8 cellular contexts compared by ENCODE assay signal in the genomic region with DNA sequence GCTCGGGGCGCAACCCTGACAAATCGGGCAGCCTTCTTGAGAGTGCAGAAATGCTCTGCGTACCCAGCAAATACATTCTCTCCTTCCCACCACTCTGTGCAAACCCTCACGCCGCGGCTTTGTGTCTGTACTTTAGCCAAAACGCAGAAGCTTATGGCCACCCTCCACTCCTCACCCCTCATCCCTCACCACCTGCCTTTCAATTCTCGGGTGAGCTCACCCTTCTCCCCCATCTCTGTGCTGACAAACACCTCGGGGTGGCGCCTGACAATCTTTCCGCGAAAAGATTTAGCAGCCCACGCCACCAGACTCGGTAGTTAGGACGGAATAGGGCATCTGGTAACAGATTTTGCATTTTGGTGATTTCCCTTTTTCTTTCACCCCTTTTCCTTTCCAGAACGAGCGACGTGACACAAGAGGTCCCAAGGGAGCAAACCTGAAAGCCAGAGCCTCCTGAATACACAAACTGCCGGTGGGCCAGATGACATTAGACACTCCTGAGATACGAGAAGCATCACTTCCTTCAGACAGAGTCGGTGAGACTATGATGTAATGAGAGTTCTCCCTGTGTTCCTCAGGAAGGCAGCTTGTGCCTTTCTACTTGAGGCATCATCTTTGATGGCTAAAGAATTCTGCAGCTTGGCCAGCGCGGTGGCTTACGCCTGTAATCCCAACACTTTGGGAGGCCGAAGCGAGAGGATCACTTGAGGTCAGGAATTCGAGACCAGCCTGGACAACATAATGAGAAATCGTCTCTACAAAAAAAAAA. TPM values are rescaled to one million over a fixed set of nuclear protein-coding genes. Genes with fewer than 3 reads are reported as not detected.
A peak's percentile ranks its signal among the peaks of the same experiment; 100 is the strongest.
DNase-seq lines count a peak whose midpoint lies in the region; ATAC-seq and TF ChIP-seq lines count a peak whose summit lies in the region.

No MANE protein-coding gene starts in this region.

- no peaks in the 10 kb centered on the region for H4K20me1 ChIP-seq in fibroblast of lung (ENCODE audit: control insufficient read depth, extremely low read depth, insufficient read depth, low read length)

- H3K9ac ChIP-seq in fibroblast of lung (ENCODE audit: insufficient read depth, low read length), result peak overlapping the region; percentile 80

- H3K9me3 ChIP-seq in fibroblast of lung (ENCODE audit: control insufficient read depth, insufficient read depth, low read depth, low read length), result no peaks in the 10 kb centered on the region

- DNase-seq in Right ventricle myocardium inferior (ENCODE audit: missing footprints), result no peak
- no peak for DNase-seq in cardiac septum (ENCODE audit: low spot score)
- peak; percentile 32 for DNase-seq in NCI-H460 (ENCODE audit: extremely low read depth, low read depth)
- DNase-seq in activated T-cell treated with anti-CD3 and anti-CD28 coated beads for 4 hours, result peak; percentile 61
- peak; percentile 8 to 52 for DNase-seq in fibroblast of lung (ENCODE audit: low read depth in 2 of 2)
- no peak for DNase-seq in nephron progenitor cell
- peak; percentile 63 to 66 for DNase-seq in stimulated activated naive CD8-positive, alpha-beta T cell treated with anti-CD3 and anti-CD28 coated beads, Interleukin-15, amount 100 ng/mL, for 72 hours

- peak overlapping the region; percentile 99 for H2AFZ ChIP-seq in fibroblast of lung (ENCODE audit: low read length)

- H3K4me1 Mint-ChIP-seq in nephron progenitor cell, result peaks cover 30% of the 10 kb centered on the region
- H3K4me1 Mint-ChIP-seq in stimulated activated naive CD8-positive, alpha-beta T cell treated with anti-CD3 and anti-CD28 coated beads, Interleukin-15, amount 100 ng/mL, for 72 hours, result peaks cover 34% of the 10 kb centered on the region

- peaks cover 4% of the 10 kb centered on the region for H3K36me3 ChIP-seq in fibroblast of lung (ENCODE audit: control insufficient read depth, insufficient read depth, low read length)

- H3K79me2 ChIP-seq in fibroblast of lung (ENCODE audit: control insufficient read depth, insufficient read depth, low read length), result peaks cover 38% of the 10 kb centered on the region

- peak overlapping the region; percentile 80 for H3K27ac ChIP-seq in fibroblast of lung (ENCODE audit: insufficient read depth, low read length)

- peak overlapping the region; percentile 97 for H3K27ac Mint-ChIP-seq in nephron progenitor cell
- H3K27ac Mint-ChIP-seq in stimulated activated naive CD8-positive, alpha-beta T cell treated with anti-CD3 and anti-CD28 coated beads, Interleukin-15, amount 100 ng/mL, for 72 hours, result peak overlapping the region; percentile 92 to 97

- H3K27me3 ChIP-seq in fibroblast of lung (ENCODE audit: control insufficient read depth, insufficient read depth, low read length), result no peaks in the 10 kb centered on the region

- H3K27me3 Mint-ChIP-seq in nephron progenitor cell (ENCODE audit: low read depth, poor library complexity), result peaks cover 22% of the 10 kb centered on the region
- H3K27me3 Mint-ChIP-seq in stimulated activated naive CD8-positive, alpha-beta T cell treated with anti-CD3 and anti-CD28 coated beads, Interleukin-15, amount 100 ng/mL, for 72 hours, result no peaks in the 10 kb centered on the region

- peak overlapping the region; percentile 99 for H3K4me2 ChIP-seq in fibroblast of lung (ENCODE audit: extremely low read depth, insufficient read depth, low read length)

- peaks cover 6% of the 10 kb centered on the region for H3K4me1 ChIP-seq in fibroblast of lung (ENCODE audit: control insufficient read depth, extremely low read depth, insufficient read depth, low read length)

- H3K36me3 Mint-ChIP-seq in nephron progenitor cell (ENCODE audit: low read depth), result peaks cover 19% of the 10 kb centered on the region

- no peaks in the 10 kb centered on the region for H3K9me3 Mint-ChIP-seq in nephron progenitor cell
- no peaks in the 10 kb centered on the region for H3K9me3 Mint-ChIP-seq in stimulated activated naive CD8-positive, alpha-beta T cell treated with anti-CD3 and anti-CD28 coated beads, Interleukin-15, amount 100 ng/mL, for 72 hours

- peak overlapping the region; percentile 96 for H3K4me3 Mint-ChIP-seq in nephron progenitor cell
- H3K4me3 Mint-ChIP-seq in stimulated activated naive CD8-positive, alpha-beta T cell treated with anti-CD3 and anti-CD28 coated beads, Interleukin-15, amount 100 ng/mL, for 72 hours, result peak overlapping the region; percentile 93 to 94

- ATAC-seq in Right ventricle myocardium inferior (peak; percentile 40), HG02938 (IDR thresholded peaks at IDR 0.05; ENCODE audit: unreplicated experiment) (peak; percentile 47)
- peak; percentile 75 for ATAC-seq in stimulated activated naive CD8-positive, alpha-beta T cell treated with anti-CD3 and anti-CD28 coated beads, Interleukin-15, amount 100 ng/mL, for 72 hours

- H3K4me3 ChIP-seq in fibroblast of lung (replicated peaks in 1 of 4; ENCODE audit: control extremely low read depth in 1 of 4, insufficient read depth in 1 of 4, low read depth in 3 of 4, low read length in 4 of 4), result peak overlapping the region; percentile 82 to 97 (median 90)

- intact Hi-C loops in Right ventricle myocardium inferior (cut with DNase I), result loop anchor here (5.0 kb wide), 1 partner anchor 44 kb away; the partner anchor contains the start of genes KLLN and PTEN
- intact Hi-C loops in cardiac septum (cut with DNase I), result loop anchor here (5.0 kb wide), 1 partner anchor 44 kb away; the partner anchor contains the start of genes KLLN and PTEN

- TF ChIP-seq CTCF in fibroblast of lung (conservative IDR thresholded peaks at IDR 0.05 in 1 of 2, IDR thresholded peaks at IDR 0.05 in 1 of 2; ENCODE audit: low read depth in 1 of 2, low read length in 2 of 2) (peak in 1 of 2 donors; percentile 4), nephron progenitor cell (IDR thresholded peaks at IDR 0.05) (no peak)

RNA-seq across cellular contexts. Expression of gene ATAD1, which starts 0.7 kb away (rescaled TPM):
- total RNA-seq in Right ventricle myocardium inferior (98.2 TPM), cardiac septum (92.0 TPM), fibroblast of lung (32.1 and 34.7 TPM in 2 replicates)
- total RNA-seq in NCI-H460 (2014; rRNA removed; shearing (Covaris generic)), result 232 TPM in 2 replicates
- 111 and 158 TPM in 2 replicates for polyA plus RNA-seq in NCI-H460 (2014; cell fraction: nucleus; rRNA removed)
- 34.9 and 49.0 TPM in 2 replicates for polyA plus RNA-seq in fibroblast of lung
- polyA plus RNA-seq in fibroblast of lung (2012), result 19.3 and 30.4 TPM in 2 replicates
- polyA minus RNA-seq in fibroblast of lung (ENCODE audit: low replicate concordance), result 2.4 and 5.6 TPM in 2 replicates

RNA-seq across cellular contexts. Expression of gene KLLN, which starts 44.6 kb away (rescaled TPM):
- total RNA-seq in Right ventricle myocardium inferior (0.27 TPM), cardiac septum (0.24 TPM), fibroblast of lung (0.51 and 0.66 TPM in 2 replicates)
- total RNA-seq in NCI-H460 (2014; rRNA removed; shearing (Covaris generic)), result 1.6 and 2.1 TPM in 2 replicates
- polyA plus RNA-seq in NCI-H460 (2014; cell fraction: nucleus; rRNA removed), result 1.4 TPM in 2 replicates
- polyA plus RNA-seq in fibroblast of lung, result 0.49 and 0.54 TPM in 2 replicates
- polyA plus RNA-seq in fibroblast of lung (2012), result 0.51 and 0.65 TPM in 2 replicates
- polyA minus RNA-seq in fibroblast of lung (ENCODE audit: low replicate concordance), result 2.0 and 3.0 TPM in 2 replicates

RNA-seq across cellular contexts. Expression of gene PTEN, which starts 44.7 kb away (rescaled TPM):
- total RNA-seq in Right ventricle myocardium inferior (54.6 TPM), cardiac septum (59.5 TPM), fibroblast of lung (200 and 222 TPM in 2 replicates)
- 166 and 194 TPM in 2 replicates for total RNA-seq in NCI-H460 (2014; rRNA removed; shearing (Covaris generic))
- 50.6 and 64.0 TPM in 2 replicates for polyA plus RNA-seq in NCI-H460 (2014; cell fraction: nucleus; rRNA removed)
- 50.9 and 60.2 TPM in 2 replicates for polyA plus RNA-seq in fibroblast of lung
- polyA plus RNA-seq in fibroblast of lung (2012), result 50.8 and 60.8 TPM in 2 replicates
- polyA minus RNA-seq in fibroblast of lung (ENCODE audit: low replicate concordance), result 5.8 and 32.6 TPM in 2 replicates

Comparison
In these comparisons a context has a peak if more than half of its experiments do, and no peak if none do; other contexts are left out.
1. DNase-seq: peak in NCI-H460 (single experiment), activated T-cell treated with anti-CD3 and anti-CD28 coated beads for 4 hours (single experiment), fibroblast of lung (2 of 2) and stimulated activated naive CD8-positive, alpha-beta T cell treated with anti-CD3 and anti-CD28 coated beads, Interleukin-15, amount 100 ng/mL, for 72 hours (2 of 2); none in Right ventricle myocardium inferior (single experiment), cardiac septum (single experiment) and nephron progenitor cell (single experiment).
2. Peak in every context shown above with its lines, with median percentiles within 50 percentile points of each other: ATAC-seq.